In the genomic region with DNA sequence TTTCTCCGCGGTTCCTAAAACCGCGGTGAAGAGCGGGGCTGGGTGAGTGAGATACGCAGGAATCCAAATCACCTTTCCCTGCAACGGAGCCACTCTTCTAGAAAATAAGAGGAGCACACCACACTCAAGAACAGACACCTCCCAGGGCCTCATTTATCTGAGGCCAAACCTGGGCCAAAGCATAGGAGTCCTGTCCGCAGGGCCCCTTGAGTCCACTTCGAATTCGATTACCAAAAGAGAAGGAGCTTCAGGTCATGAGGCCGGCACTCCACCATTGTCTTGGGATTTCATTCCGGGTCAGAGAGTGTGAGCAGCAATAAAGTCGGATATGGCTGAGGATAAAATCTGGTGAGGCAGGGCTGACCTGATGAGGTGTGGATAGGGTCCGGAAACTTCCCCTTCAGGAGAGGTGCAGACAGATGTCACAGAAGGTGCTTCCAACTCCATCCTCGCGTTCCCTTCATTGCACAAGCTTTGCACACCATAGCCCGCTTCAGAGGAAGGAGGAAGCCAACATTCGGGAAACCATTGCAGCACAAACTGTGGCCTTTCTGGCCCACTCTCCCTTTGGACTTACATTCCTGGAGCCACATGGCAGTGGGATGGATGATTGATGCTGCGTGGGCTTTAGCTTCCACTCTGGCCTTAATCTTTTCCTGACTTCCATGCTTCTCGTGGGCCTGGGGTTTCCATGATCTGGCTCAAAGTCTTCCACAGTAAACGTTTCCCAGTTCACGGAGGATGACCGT, we compare ENCODE assay signal across 21 cellular contexts. TPM values are rescaled to one million over a fixed set of nuclear protein-coding genes. Genes with fewer than 3 reads are reported as not detected.
DNase-seq lines count a peak whose midpoint lies in the region; ATAC-seq and TF ChIP-seq lines count a peak whose summit lies in the region.
"Had no signal": no experiment of that assay in that cellular context is flagged by ENCODE, and none has a peak within 500 bp of the region (broad histone marks: within the 10 kb centered on the region; RNA-seq: fewer than 3 reads in every experiment).

No MANE protein-coding gene starts in this region.

- H3K27me3 ChIP-seq in DND-41 (ENCODE audit: insufficient read depth, low read length, poor library complexity) (no peaks in the 10 kb centered on the region), prostate gland (replicated peaks; ENCODE audit: insufficient read depth) (no peaks in the 10 kb centered on the region)
- H3K27me3 ChIP-seq: BLaER1 treated with 17β-estradiol and CSF1 and Interleukin-3, amounts not matched to agents 10 nM and 100 nM had no signal

- no peaks in the 10 kb centered on the region for H4K20me1 ChIP-seq in DND-41 (ENCODE audit: insufficient read depth, low read length)
- H4K20me1 ChIP-seq: BLaER1 treated with 17β-estradiol and CSF1 and Interleukin-3, amounts not matched to agents 10 nM and 100 nM had no signal

- H3K4me1 ChIP-seq in DND-41 (ENCODE audit: insufficient read depth, low read length) (peaks cover 6% of the 10 kb centered on the region; the same call in 1 of the 2 replicates), prostate gland (replicated peaks) (no peaks in the 10 kb centered on the region)
- H3K4me1 ChIP-seq: HAP-1 had no signal

- no peaks in the 10 kb centered on the region for H3K36me3 ChIP-seq in DND-41 (ENCODE audit: insufficient read depth, low read length)
- H3K36me3 ChIP-seq in prostate gland = no peaks in the 10 kb centered on the region
- H3K36me3 ChIP-seq: BLaER1 treated with 17β-estradiol and CSF1 and Interleukin-3, amounts not matched to agents 10 nM and 100 nM; HAP-1 had no signal

- H3K27me3 Mint-ChIP-seq in activated CD8-positive, alpha-beta T cell treated with anti-CD3 and anti-CD28 coated beads, Interleukin-2, amount 10 ng/mL, durations not matched to agents 7 days and 5 days (ENCODE audit: low read depth) = no peaks in the 10 kb centered on the region
- peaks cover 12% of the 10 kb centered on the region for H3K27me3 Mint-ChIP-seq in activated CD8-positive, alpha-beta T cell treated with anti-CD3 and anti-CD28 coated beads for 36 hours

- DNase-seq in activated CD8-positive, alpha-beta T cell treated with anti-CD3 and anti-CD28 coated beads, Interleukin-2, amount 10 ng/mL, durations not matched to agents 7 days and 5 days = peak; percentile 18
- DNase-seq in activated CD8-positive, alpha-beta T cell treated with anti-CD3 and anti-CD28 coated beads for 36 hours = no peak
- DNase-seq in DND-41 = peak; percentile 2
- peak; percentile 3 for DNase-seq in iPS-NIHi7 (ENCODE audit: extremely low spot score)
- peak; percentile 23 for DNase-seq in ureter (ENCODE audit: low spot score)
- no peak for DNase-seq in stimulated activated naive CD8-positive, alpha-beta T cell treated with anti-CD3 and anti-CD28 coated beads, Interleukin-15, Interleukin-2, amounts not matched to agents 100 U/mL and 50 U/mL, for 24 hours
- DNase-seq in NCI-H1930 (lab: John Stamatoyannopoulos, UW) = no peak
- DNase-seq in prostate gland (ENCODE audit: low spot score) = no peak
- DNase-seq: Calu3, IMR-90, NCI-H1417 treated with DMSO at 0.1 percent for 48 hours, NCI-H187 treated with DMSO at 0.1 percent for 48 hours, NCI-H226, NCI-H524, NCI-H82, OCI-M1, SHP77 had no signal

- POLR2A ChIA-PET in activated CD8-positive, alpha-beta T cell treated with anti-CD3 and anti-CD28 coated beads, Interleukin-2, amount 10 ng/mL, durations not matched to agents 7 days and 5 days (lab: Charles Lee) = no interaction called here
- POLR2A ChIA-PET in activated CD8-positive, alpha-beta T cell treated with anti-CD3 and anti-CD28 coated beads for 36 hours (lab: Charles Lee) = no interaction called here

- no peak overlapping the region for H3K9ac ChIP-seq in DND-41 (ENCODE audit: low read depth, low read length)
- H3K9ac ChIP-seq: BLaER1 treated with 17β-estradiol and CSF1 and Interleukin-3, amounts not matched to agents 10 nM and 100 nM had no signal

- no peak overlapping the region for H3K27ac Mint-ChIP-seq in activated CD8-positive, alpha-beta T cell treated with anti-CD3 and anti-CD28 coated beads, Interleukin-2, amount 10 ng/mL, durations not matched to agents 7 days and 5 days
- no peak overlapping the region for H3K27ac Mint-ChIP-seq in activated CD8-positive, alpha-beta T cell treated with anti-CD3 and anti-CD28 coated beads for 36 hours
- H3K27ac Mint-ChIP-seq: CD8-positive, alpha-beta T cell had no signal

- H3K79me2 ChIP-seq in DND-41 (ENCODE audit: insufficient read depth, low read length) = no peaks in the 10 kb centered on the region

- H3K9me3 ChIP-seq in DND-41 (ENCODE audit: insufficient read depth, low read length, severe bottlenecking) (peaks cover 57% of the 10 kb centered on the region), prostate gland (no peaks in the 10 kb centered on the region)
- H3K9me3 ChIP-seq: HAP-1 had no signal

- H3K4me3 ChIP-seq in DND-41 (ENCODE audit: low read depth in 1 of 2, low read length in 2 of 2) (no peak overlapping the region), prostate gland (no peak overlapping the region)
- H3K4me3 ChIP-seq: BLaER1 treated with 17β-estradiol and CSF1 and Interleukin-3, amounts not matched to agents 10 nM and 100 nM; HAP-1 had no signal

- WGBS in prostate gland = 88% methylated on average over 23 of the region's 23 CpGs

- no peak for TF ChIP-seq CTCF in activated CD8-positive, alpha-beta T cell treated with anti-CD3 and anti-CD28 coated beads for 36 hours (IDR thresholded peaks at IDR 0.05)
- TF ChIP-seq CTCF in DND-41 (IDR thresholded peaks at IDR 0.05; ENCODE audit: borderline replicate concordance, extremely low read depth, low read length, poor library complexity, severe bottlenecking) = no peak
- no peak for TF ChIP-seq CTCF in prostate gland (IDR thresholded peaks at IDR 0.05)

- no peak overlapping the region for H3K27ac ChIP-seq in DND-41 (ENCODE audit: low read length)
- no peak overlapping the region for H3K27ac ChIP-seq in prostate gland
- H3K27ac ChIP-seq: BLaER1 treated with 17β-estradiol and CSF1 and Interleukin-3, amounts not matched to agents 10 nM and 100 nM; HL-60 had no signal

- intact Hi-C loops in activated CD8-positive, alpha-beta T cell treated with anti-CD3 and anti-CD28 coated beads for 36 hours (cut with micrococcal nuclease) = no loop called here
- intact Hi-C loops in prostate gland (cut with DNase I) = no loop called here

- H3K36me3 Mint-ChIP-seq in activated CD8-positive, alpha-beta T cell treated with anti-CD3 and anti-CD28 coated beads, Interleukin-2, amount 10 ng/mL, durations not matched to agents 7 days and 5 days (ENCODE audit: low read depth) = no peaks in the 10 kb centered on the region
- no peaks in the 10 kb centered on the region for H3K36me3 Mint-ChIP-seq in activated CD8-positive, alpha-beta T cell treated with anti-CD3 and anti-CD28 coated beads for 36 hours (ENCODE audit: low read depth)
- H3K36me3 Mint-ChIP-seq: CD8-positive, alpha-beta T cell had no signal

- H3K4me3 Mint-ChIP-seq in activated CD8-positive, alpha-beta T cell treated with anti-CD3 and anti-CD28 coated beads, Interleukin-2, amount 10 ng/mL, durations not matched to agents 7 days and 5 days = no peak overlapping the region
- no peak overlapping the region for H3K4me3 Mint-ChIP-seq in activated CD8-positive, alpha-beta T cell treated with anti-CD3 and anti-CD28 coated beads for 36 hours
- H3K4me3 Mint-ChIP-seq: CD8-positive, alpha-beta T cell had no signal

- CTCF ChIA-PET in activated CD8-positive, alpha-beta T cell treated with anti-CD3 and anti-CD28 coated beads, Interleukin-2, amount 10 ng/mL, durations not matched to agents 7 days and 5 days (lab: Charles Lee) = no interaction called here
- CTCF ChIA-PET in activated CD8-positive, alpha-beta T cell treated with anti-CD3 and anti-CD28 coated beads for 36 hours (lab: Charles Lee) = interaction anchor here (1.3 kb wide), 1 partner anchor 13 kb away, joined by 3 read pairs; no protein-coding TSS in a partner anchor

- no peak overlapping the region for H2AFZ ChIP-seq in DND-41 (ENCODE audit: low read depth, low read length)

- ATAC-seq in activated CD8-positive, alpha-beta T cell treated with anti-CD3 and anti-CD28 coated beads, Interleukin-2, amount 10 ng/mL, durations not matched to agents 7 days and 5 days = no peak
- ATAC-seq in activated CD8-positive, alpha-beta T cell treated with anti-CD3 and anti-CD28 coated beads for 36 hours = no peak
- no peak for ATAC-seq in DND-41 (ENCODE audit: insufficient read depth, low read depth)
- no peak for ATAC-seq in stimulated activated naive CD8-positive, alpha-beta T cell treated with anti-CD3 and anti-CD28 coated beads, Interleukin-15, Interleukin-2, amounts not matched to agents 100 U/mL and 50 U/mL, for 24 hours
- ATAC-seq: CD8-positive, alpha-beta T cell had no signal

- H3K4me1 Mint-ChIP-seq in activated CD8-positive, alpha-beta T cell treated with anti-CD3 and anti-CD28 coated beads, Interleukin-2, amount 10 ng/mL, durations not matched to agents 7 days and 5 days (ENCODE audit: low read depth) = peaks cover 7% of the 10 kb centered on the region
- H3K4me1 Mint-ChIP-seq in activated CD8-positive, alpha-beta T cell treated with anti-CD3 and anti-CD28 coated beads for 36 hours (ENCODE audit: low read depth) = peaks cover 4% of the 10 kb centered on the region

- H3K9me3 Mint-ChIP-seq in activated CD8-positive, alpha-beta T cell treated with anti-CD3 and anti-CD28 coated beads, Interleukin-2, amount 10 ng/mL, durations not matched to agents 7 days and 5 days (ENCODE audit: insufficient read depth) = peaks cover 13% of the 10 kb centered on the region
- H3K9me3 Mint-ChIP-seq in activated CD8-positive, alpha-beta T cell treated with anti-CD3 and anti-CD28 coated beads for 36 hours = peaks cover 5% of the 10 kb centered on the region
- H3K9me3 Mint-ChIP-seq: CD8-positive, alpha-beta T cell had no signal

- TF ChIP-seq POLR2A in prostate gland (IDR thresholded peaks at IDR 0.05) = no peak

- no peak overlapping the region for H3K4me2 ChIP-seq in DND-41 (ENCODE audit: insufficient read depth, low read length)
- H3K4me2 ChIP-seq: BLaER1 treated with 17β-estradiol and CSF1 and Interleukin-3, amounts not matched to agents 10 nM and 100 nM had no signal

RNA-seq across cellular contexts. Expression of a gene that starts 27.2 kb away (rescaled TPM):
- total RNA-seq in activated CD8-positive, alpha-beta T cell treated with anti-CD3 and anti-CD28 coated beads, Interleukin-2, amount 10 ng/mL, durations not matched to agents 7 days and 5 days = 10 to 100 TPM; 10.6 to 11.8 TPM
- 10 to 100 TPM; 11.3 to 11.9 TPM for total RNA-seq in activated CD8-positive, alpha-beta T cell treated with anti-CD3 and anti-CD28 coated beads for 36 hours
- total RNA-seq in ureter = 11.6 TPM
- 10 to 100 TPM in 1 of 2 donors, 1 to 10 TPM in 1; 9.7 to 11.5 TPM for total RNA-seq in prostate gland

Comparison
In these comparisons a context has a peak if more than half of its experiments do, and no peak if none do; other contexts are left out.
1. DNase-seq: peak in activated CD8-positive, alpha-beta T cell treated with anti-CD3 and anti-CD28 coated beads, Interleukin-2, amount 10 ng/mL, durations not matched to agents 7 days and 5 days (single experiment), DND-41 (single experiment), iPS-NIHi7 (single experiment) and ureter (single experiment); none in activated CD8-positive, alpha-beta T cell treated with anti-CD3 and anti-CD28 coated beads for 36 hours (single experiment), stimulated activated naive CD8-positive, alpha-beta T cell treated with anti-CD3 and anti-CD28 coated beads, Interleukin-15, Interleukin-2, amounts not matched to agents 100 U/mL and 50 U/mL, for 24 hours (single experiment), NCI-H1930 (0 of 2) and prostate gland (single experiment).